Comparison of ENCODE assay signal across 23 cellular contexts in the genomic region with DNA sequence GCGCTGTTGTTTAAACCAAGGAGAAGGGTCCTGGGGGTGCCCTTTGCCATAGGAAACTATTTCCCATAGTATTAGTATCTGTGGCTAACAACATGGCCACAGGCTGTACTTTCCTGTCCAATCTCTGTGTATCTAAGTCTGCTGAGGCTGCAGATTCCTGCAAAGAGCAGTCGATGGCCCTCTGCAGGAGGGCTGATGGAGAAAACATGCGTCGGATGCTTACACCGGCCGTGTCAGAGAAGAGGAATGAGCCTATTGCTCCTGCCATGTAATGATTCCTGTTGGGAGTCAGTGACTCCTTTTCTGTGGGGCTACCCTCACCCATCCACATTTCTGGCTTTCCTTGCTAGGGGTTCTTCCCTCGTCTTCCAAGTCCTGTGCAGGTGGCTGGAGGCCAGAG.
A peak's percentile ranks its signal among the peaks of the same experiment; 100 is the strongest.
DNase-seq lines count a peak whose midpoint lies in the region; ATAC-seq and TF ChIP-seq lines count a peak whose summit lies in the region.
"Had no signal": no experiment of that assay in that cellular context is flagged by ENCODE, and none has a peak within 500 bp of the region (broad histone marks: within the 10 kb centered on the region; RNA-seq: fewer than 3 reads in every experiment).

No MANE protein-coding gene starts in this region.

- CTCF ChIA-PET in SK-N-SH (lab: Yijun Ruan, JAX) = interaction anchor here (1.2 kb wide), 1 partner anchor 14 kb away, joined by 3 read pairs; no protein-coding TSS in a partner anchor

- no peaks in the 10 kb centered on the region for H3K9me3 Mint-ChIP-seq in type B pancreatic cell
- H3K9me3 Mint-ChIP-seq: stimulated activated naive CD8-positive, alpha-beta T cell treated with anti-CD3 and anti-CD28 coated beads, Interleukin-15, Interleukin-2, amounts not matched to agents 100 ng/mL and 50 ng/mL, for 24 hours; T-helper 2 cell treated with Interferon-gamma antibody and Interleukin-4, amounts not matched to agents 5 μg/mL and 100 μg/mL, for 36 hours had no signal

- intact Hi-C loops in left colon (cut with DNase I, micrococcal nuclease) = no loop called here

- H3K36me3 ChIP-seq in SK-N-SH (replicated peaks in 1 of 2; ENCODE audit: control insufficient read depth in 1 of 2, insufficient read depth in 2 of 2, low read length in 1 of 2) = peaks cover 0 to 14% of the 10 kb centered on the region in 2 experiments
- H3K36me3 ChIP-seq: left ventricle myocardium inferior, prostate gland had no signal

- peak; percentile 42; the same call in 2 of the 3 replicates for ATAC-seq in SK-N-SH treated with all-trans-retinoic acid at 6 μM for 48 hours
- ATAC-seq in left colon = no peak
- no peak for ATAC-seq in HG02610 (IDR thresholded peaks at IDR 0.05; ENCODE audit: unreplicated experiment)
- ATAC-seq: activated CD4-positive, alpha-beta T cell treated with anti-CD3 and anti-CD28 coated beads for 36 hours had no signal

- no peak overlapping the region for H2AFZ ChIP-seq in SK-N-SH (ENCODE audit: low read depth)

- TF ChIP-seq EP300 in SK-N-SH (IDR thresholded peaks at IDR 0.05; ENCODE audit: borderline replicate concordance in 1 of 2, low read depth in 1 of 2, low read length in 1 of 2) = no peak

- no peaks in the 10 kb centered on the region for H3K27me3 Mint-ChIP-seq in type B pancreatic cell

- H3K4me3 Mint-ChIP-seq in type B pancreatic cell = no peak overlapping the region
- H3K4me3 Mint-ChIP-seq: activated CD4-positive, alpha-beta T cell treated with anti-CD3 and anti-CD28 coated beads for 36 hours; stimulated activated naive CD8-positive, alpha-beta T cell treated with anti-CD3 and anti-CD28 coated beads, Interleukin-15, Interleukin-2, amounts not matched to agents 100 ng/mL and 50 ng/mL, for 24 hours; T-helper 2 cell treated with Interferon-gamma antibody and Interleukin-4, amounts not matched to agents 5 μg/mL and 100 μg/mL, for 36 hours had no signal

- H3K36me3 Mint-ChIP-seq in type B pancreatic cell = peaks cover 4% of the 10 kb centered on the region
- H3K36me3 Mint-ChIP-seq: CD14-positive monocyte had no signal

- peaks cover 31% of the 10 kb centered on the region for H3K4me1 Mint-ChIP-seq in type B pancreatic cell (ENCODE audit: unreplicated experiment)
- H3K4me1 Mint-ChIP-seq: activated CD4-positive, alpha-beta T cell treated with anti-CD3 and anti-CD28 coated beads for 36 hours; CD14-positive monocyte had no signal

- H3F3A ChIP-seq in SK-N-SH (replicated peaks; ENCODE audit: insufficient read depth) = no peaks in the 10 kb centered on the region

- POLR2A ChIA-PET in SK-N-SH (lab: Yijun Ruan, JAX) = no interaction called here

- peak overlapping the region; percentile 28 for H3K27ac Mint-ChIP-seq in type B pancreatic cell
- H3K27ac Mint-ChIP-seq: activated CD4-positive, alpha-beta T cell treated with anti-CD3 and anti-CD28 coated beads for 36 hours; CD14-positive monocyte; stimulated activated naive CD8-positive, alpha-beta T cell treated with anti-CD3 and anti-CD28 coated beads, Interleukin-15, Interleukin-2, amounts not matched to agents 100 ng/mL and 50 ng/mL, for 24 hours; T-helper 2 cell treated with Interferon-gamma antibody and Interleukin-4, amounts not matched to agents 5 μg/mL and 100 μg/mL, for 36 hours had no signal

- no peak for TF ChIP-seq RAD21 in SK-N-SH (IDR thresholded peaks at IDR 0.05; ENCODE audit: low read length)

- DNase-seq in SK-N-SH (no peak), cerebellum (ENCODE audit: low spot score) (peak; percentile 63), left kidney (ENCODE audit: low read depth, low spot score) (peak; percentile 80), type B pancreatic cell (ENCODE audit: extremely low spot score, unreplicated experiment) (no peak), left colon (no peak), NCI-H2029 (lab: John Stamatoyannopoulos, UW) (no peak)
- DNase-seq: activated CD4-positive, alpha-beta T cell treated with anti-CD3 and anti-CD28 coated beads for 36 hours; activated gamma-delta T cell treated with Interleukin-2 at 50 U/mL for 16 hours; dermis blood vessel endothelial cell; DMS153; hippocampal formation; left ventricle myocardium inferior; NCI-H1092; NCI-H2171; stimulated activated CD4-positive, alpha-beta T cell treated with anti-CD3 and anti-CD28 coated beads, Interleukin-15, amount 100 ng/mL, for 24 hours had no signal

- no peaks in the 10 kb centered on the region for H3K9me2 ChIP-seq in SK-N-SH

- peaks cover 6% of the 10 kb centered on the region; the same call in 1 of the 2 replicates for H4K20me1 ChIP-seq in SK-N-SH (ENCODE audit: insufficient read depth)

- H3K27me3 ChIP-seq in SK-N-SH (ENCODE audit: insufficient read depth) = no peaks in the 10 kb centered on the region

- H3K4me1 ChIP-seq in SK-N-SH (ENCODE audit: control insufficient read depth in 1 of 2, insufficient read depth in 2 of 2, low read depth in 1 of 2, low read length in 1 of 2) = peaks cover 0 to 21% of the 10 kb centered on the region in 2 experiments; a peak in 2 of 4 replicates
- H3K4me1 ChIP-seq: left ventricle myocardium inferior, prostate gland had no signal

- WGBS in SK-N-SH (ENCODE audit: low lambda C conversion rate) = 69% methylated on average over 6 of the region's 7 CpGs

- no peak overlapping the region for H3K4me3 ChIP-seq in SK-N-SH (ENCODE audit: low read depth in 2 of 2, low read length in 1 of 2)
- H3K4me3 ChIP-seq: left ventricle myocardium inferior, prostate gland had no signal

- no peak for TF ChIP-seq CTCF in SK-N-SH (IDR thresholded peaks at IDR 0.05)
- TF ChIP-seq CTCF in type B pancreatic cell (conservative IDR thresholded peaks at IDR 0.05) = no peak

- H3K4me2 ChIP-seq in SK-N-SH = no peak overlapping the region
- H3K4me2 ChIP-seq: KMS-11 had no signal

- no peak overlapping the region; a peak in 1 of 4 replicates for H3K27ac ChIP-seq in SK-N-SH (ENCODE audit: low read depth in 2 of 2, low read length in 1 of 2)
- H3K27ac ChIP-seq: 22Rv1, KMS-11, left ventricle myocardium inferior, prostate gland had no signal

- no peaks in the 10 kb centered on the region for H3K9me3 ChIP-seq in SK-N-SH
- H3K9me3 ChIP-seq: left ventricle myocardium inferior, prostate gland had no signal

- H3K79me2 ChIP-seq in SK-N-SH (ENCODE audit: insufficient read depth) = no peaks in the 10 kb centered on the region; the same call in 1 of the 2 replicates

- no peak overlapping the region for H3K9ac ChIP-seq in SK-N-SH
- H3K9ac ChIP-seq: KMS-11 had no signal

TF ChIP-seq in SK-N-SH treated with all-trans-retinoic acid at 6 μM for 48 hours, 23 proteins besides CTCF, POLR2A, EP300 and RAD21:
- no peak for TF ChIP-seq SNAI2 (CRISPR knock-in tag; IDR thresholded peaks at IDR 0.05)
- TF ChIP-seq, protein P1, sequence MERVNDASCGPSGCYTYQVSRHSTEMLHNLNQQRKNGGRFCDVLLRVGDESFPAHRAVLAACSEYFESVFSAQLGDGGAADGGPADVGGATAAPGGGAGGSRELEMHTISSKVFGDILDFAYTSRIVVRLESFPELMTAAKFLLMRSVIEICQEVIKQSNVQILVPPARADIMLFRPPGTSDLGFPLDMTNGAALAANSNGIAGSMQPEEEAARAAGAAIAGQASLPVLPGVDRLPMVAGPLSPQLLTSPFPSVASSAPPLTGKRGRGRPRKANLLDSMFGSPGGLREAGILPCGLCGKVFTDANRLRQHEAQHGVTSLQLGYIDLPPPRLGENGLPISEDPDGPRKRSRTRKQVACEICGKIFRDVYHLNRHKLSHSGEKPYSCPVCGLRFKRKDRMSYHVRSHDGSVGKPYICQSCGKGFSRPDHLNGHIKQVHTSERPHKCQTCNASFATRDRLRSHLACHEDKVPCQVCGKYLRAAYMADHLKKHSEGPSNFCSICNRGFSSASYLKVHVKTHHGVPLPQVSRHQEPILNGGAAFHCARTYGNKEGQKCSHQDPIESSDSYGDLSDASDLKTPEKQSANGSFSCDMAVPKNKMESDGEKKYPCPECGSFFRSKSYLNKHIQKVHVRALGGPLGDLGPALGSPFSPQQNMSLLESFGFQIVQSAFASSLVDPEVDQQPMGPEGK (CRISPR knock-in tag; IDR thresholded peaks at IDR 0.05; ENCODE audit: borderline replicate concordance) = no peak

TF ChIP-seq in SK-N-SH, 30 proteins besides CTCF, POLR2A, EP300 and RAD21 (continues in another document):
- TF ChIP-seq GATA2 (CRISPR knock-in tag; IDR thresholded peaks at IDR 0.05) (no peak), MXI1 (IDR thresholded peaks at IDR 0.05; ENCODE audit: low read depth, low read length) (no peak), TEAD4 (IDR thresholded peaks at IDR 0.05; ENCODE audit: borderline replicate concordance, insufficient read depth) (no peak)
- TF ChIP-seq, protein P2, sequence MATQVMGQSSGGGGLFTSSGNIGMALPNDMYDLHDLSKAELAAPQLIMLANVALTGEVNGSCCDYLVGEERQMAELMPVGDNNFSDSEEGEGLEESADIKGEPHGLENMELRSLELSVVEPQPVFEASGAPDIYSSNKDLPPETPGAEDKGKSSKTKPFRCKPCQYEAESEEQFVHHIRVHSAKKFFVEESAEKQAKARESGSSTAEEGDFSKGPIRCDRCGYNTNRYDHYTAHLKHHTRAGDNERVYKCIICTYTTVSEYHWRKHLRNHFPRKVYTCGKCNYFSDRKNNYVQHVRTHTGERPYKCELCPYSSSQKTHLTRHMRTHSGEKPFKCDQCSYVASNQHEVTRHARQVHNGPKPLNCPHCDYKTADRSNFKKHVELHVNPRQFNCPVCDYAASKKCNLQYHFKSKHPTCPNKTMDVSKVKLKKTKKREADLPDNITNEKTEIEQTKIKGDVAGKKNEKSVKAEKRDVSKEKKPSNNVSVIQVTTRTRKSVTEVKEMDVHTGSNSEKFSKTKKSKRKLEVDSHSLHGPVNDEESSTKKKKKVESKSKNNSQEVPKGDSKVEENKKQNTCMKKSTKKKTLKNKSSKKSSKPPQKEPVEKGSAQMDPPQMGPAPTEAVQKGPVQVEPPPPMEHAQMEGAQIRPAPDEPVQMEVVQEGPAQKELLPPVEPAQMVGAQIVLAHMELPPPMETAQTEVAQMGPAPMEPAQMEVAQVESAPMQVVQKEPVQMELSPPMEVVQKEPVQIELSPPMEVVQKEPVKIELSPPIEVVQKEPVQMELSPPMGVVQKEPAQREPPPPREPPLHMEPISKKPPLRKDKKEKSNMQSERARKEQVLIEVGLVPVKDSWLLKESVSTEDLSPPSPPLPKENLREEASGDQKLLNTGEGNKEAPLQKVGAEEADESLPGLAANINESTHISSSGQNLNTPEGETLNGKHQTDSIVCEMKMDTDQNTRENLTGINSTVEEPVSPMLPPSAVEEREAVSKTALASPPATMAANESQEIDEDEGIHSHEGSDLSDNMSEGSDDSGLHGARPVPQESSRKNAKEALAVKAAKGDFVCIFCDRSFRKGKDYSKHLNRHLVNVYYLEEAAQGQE (IDR thresholded peaks at IDR 0.05; ENCODE audit: low read depth, low read length) = no peak

Comparison
In these comparisons a context has a peak if more than half of its experiments do, and no peak if none do; other contexts are left out.
1. DNase-seq: peak in cerebellum (single experiment) and left kidney (single experiment); none in SK-N-SH (single experiment), type B pancreatic cell (single experiment), left colon (0 of 2) and NCI-H2029 (single experiment).